In genomic region chr20:34955232-34956040, GRCh38 we compare ENCODE assay signal across 1 cellular context.
TF ChIP-seq lines count a peak whose summit lies in the region.

Gene GSS, minus strand, starts transcription at chr20:34955806. Its CDS starts 3,954 bp downstream, at chr20:34951852.
Gene MYH7B, plus strand, starts transcription at chr20:34955868. Its CDS starts 22,138 bp downstream, at chr20:34978006.

TF ChIP-seq in SK-N-SH, 30 proteins besides CTCF, POLR2A, EP300 and RAD21 (continued from another document):
- peak; percentile 67; the same call in 1 of the 2 replicates for TF ChIP-seq ZBTB33 (IDR thresholded peaks at IDR 0.05; ENCODE audit: borderline replicate concordance, low read depth)
- TF ChIP-seq TAF1 (IDR thresholded peaks at IDR 0.05; ENCODE audit: borderline replicate concordance, low read depth, low read length) = peak; percentile 97
- 0 out of 2 replicates have a peak, but pooled peaks have one; percentile 10 for TF ChIP-seq YY1 (IDR thresholded peaks at IDR 0.05; ENCODE audit: low read depth)
